In genomic region chr2:42733852-42734251, GRCh38 we compare ENCODE assay signal across 9 cellular contexts. TPM values are rescaled to one million over a fixed set of nuclear protein-coding genes. Genes with fewer than 3 reads are reported as not detected.
"Had no signal": no experiment of that assay in that cellular context is flagged by ENCODE, and none has a peak within 500 bp of the region (broad histone marks: within the 10 kb centered on the region; RNA-seq: fewer than 3 reads in every experiment).

No MANE protein-coding gene starts in this region.

- ATAC-seq: HepG2, K562 had no signal

- H3K4me3 ChIP-seq: K562 had no signal

- H3K27ac Mint-ChIP-seq: IgD-negative memory B cell had no signal

- H3K27me3 Mint-ChIP-seq: IgD-negative memory B cell had no signal

- DNase-seq: IMR-90, KBM-7, KG1 had no signal

- H3K27ac ChIP-seq: HL-60 had no signal

RNA-seq across cellular contexts. Expression of gene OXER1, which starts 30.1 kb away (rescaled TPM):
- total RNA-seq: HT-29, HT1080, IMR-90, K562 had no signal
- polyA plus RNA-seq: IMR-90, K562 had no signal

RNA-seq across cellular contexts. Expression of gene HAAO, which starts 58.5 kb away (rescaled TPM):
- total RNA-seq: HT-29, HT1080, K562 had no signal
- polyA plus RNA-seq: K562 had no signal
